Comparison of ENCODE assay signal across 25 cellular contexts in the genomic region with DNA sequence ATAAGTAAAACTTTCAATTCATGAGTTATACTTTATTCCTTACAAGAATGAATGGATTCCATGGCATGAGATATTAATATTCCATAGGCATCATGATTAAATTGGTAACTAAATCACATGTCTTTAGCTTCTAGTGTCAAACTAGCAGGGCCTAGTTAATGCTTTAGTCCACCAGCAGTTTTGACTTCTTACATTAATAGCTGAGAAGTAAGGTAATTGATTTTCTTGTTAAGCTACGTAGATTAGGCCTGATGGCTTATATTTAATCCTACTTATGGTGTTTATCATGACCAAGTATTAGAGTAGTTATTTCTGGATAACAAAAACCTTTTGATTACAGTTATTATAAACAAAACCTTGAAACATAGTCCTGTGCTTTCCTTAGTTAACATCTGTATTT.
A peak's percentile ranks its signal among the peaks of the same experiment; 100 is the strongest.
DNase-seq lines count a peak whose midpoint lies in the region; ATAC-seq and TF ChIP-seq lines count a peak whose summit lies in the region.
"Had no signal": no experiment of that assay in that cellular context is flagged by ENCODE, and none has a peak within 500 bp of the region (broad histone marks: within the 10 kb centered on the region; RNA-seq: fewer than 3 reads in every experiment).

No MANE protein-coding gene starts in this region.

- H3K9me3 Mint-ChIP-seq in brain, result peaks cover 3 to 11% (median 3%) of the 10 kb centered on the region in 5 experiments
- H3K9me3 Mint-ChIP-seq in type B pancreatic cell, result no peaks in the 10 kb centered on the region
- H3K9me3 Mint-ChIP-seq: activated naive CD8-positive, alpha-beta T cell treated with anti-CD3 and anti-CD28 coated beads for 36 hours; activated T-helper 1 cell treated with anti-CD3 and anti-CD28 coated beads, Interleukin-12 subunit alpha, Interleukin-12 subunit beta, Interleukin-2, Interleukin-4 antibody, amounts not matched to agents 30 ng/mL and 10 ng/mL and 1 ng/mL, durations not matched to agents 14 hours and 24 hours and 36 hours; CD8-positive, alpha-beta memory T cell; GM23338; stimulated activated memory B cell treated with anti-CD40 and anti-IgM and Interleukin-4, amounts not matched to agents 10 μg/mL and 1 μg/mL and 100 μg/mL, for 72 hours had no signal

- ATAC-seq in SK-N-SH treated with all-trans-retinoic acid at 6 μM for 48 hours, result no peak; the same call in 2 of the 3 replicates
- ATAC-seq in HG02623 (IDR thresholded peaks at IDR 0.05; ENCODE audit: unreplicated experiment), result no peak
- ATAC-seq: A549; activated CD8-positive, alpha-beta memory T cell treated with anti-CD3 and anti-CD28 coated beads, Interleukin-2, amount 10 ng/mL, durations not matched to agents 7 days and 5 days; gastrocnemius medialis; mucosa of descending colon; stimulated activated memory B cell treated with anti-CD40 and anti-IgM and Interleukin-4, amounts not matched to agents 10 μg/mL and 1 μg/mL and 100 μg/mL, for 72 hours had no signal

- H2BK12ac ChIP-seq in mesenchymal stem cell (ENCODE audit: low read length in 2 of 2), result no peak overlapping the region

- no peak overlapping the region for H4K91ac ChIP-seq in mesenchymal stem cell (ENCODE audit: low read length)

- no peak overlapping the region for H3K4ac ChIP-seq in mesenchymal stem cell (ENCODE audit: low read depth in 1 of 2, low read length in 2 of 2)

- no peak overlapping the region for H3K23ac ChIP-seq in mesenchymal stem cell (ENCODE audit: low read length in 2 of 2)

- H3K4me3 ChIP-seq in SK-N-SH (ENCODE audit: low read depth in 2 of 2, low read length in 1 of 2) (no peak overlapping the region), mesenchymal stem cell (ENCODE audit: insufficient read depth in 1 of 2, low read depth in 1 of 2, low read length in 2 of 2) (peak overlapping the region in 1 of 2 experiments; percentile 68)
- H3K4me3 ChIP-seq: A549, gastrocnemius medialis, GM23338, mucosa of descending colon, spleen had no signal

- H3K4me1 ChIP-seq in SK-N-SH (ENCODE audit: control insufficient read depth in 1 of 2, insufficient read depth in 2 of 2, low read depth in 1 of 2, low read length in 1 of 2), result peaks cover 43 to 64% of the 10 kb centered on the region in 2 experiments
- no peaks in the 10 kb centered on the region for H3K4me1 ChIP-seq in mesenchymal stem cell (ENCODE audit: control insufficient read depth, insufficient read depth, low read depth, low read length)
- H3K4me1 ChIP-seq: A549, gastrocnemius medialis, spleen had no signal

- H3K4me1 Mint-ChIP-seq in brain (peaks cover 78% of the 10 kb centered on the region), type B pancreatic cell (ENCODE audit: unreplicated experiment) (peaks cover 43% of the 10 kb centered on the region)
- H3K4me1 Mint-ChIP-seq: activated naive CD8-positive, alpha-beta T cell treated with anti-CD3 and anti-CD28 coated beads for 36 hours; CD8-positive, alpha-beta memory T cell had no signal

- H3K9me3 ChIP-seq in SK-N-SH (0 out of 2 replicates have a peak, but pooled peaks cover 2% of the 10 kb centered on the region), mesenchymal stem cell (ENCODE audit: control insufficient read depth, low read length) (peaks cover under 1% of the 10 kb centered on the region)
- H3K9me3 ChIP-seq: A549, gastrocnemius medialis, mucosa of descending colon, spleen had no signal

- no peak overlapping the region for H2BK15ac ChIP-seq in mesenchymal stem cell (ENCODE audit: low read depth, poor library complexity, severe bottlenecking)

- H3K4me2 ChIP-seq in SK-N-SH (peak overlapping the region; percentile 80), mesenchymal stem cell (ENCODE audit: low read length, poor library complexity, severe bottlenecking) (no peak overlapping the region)
- H3K4me2 ChIP-seq: A549 had no signal

- H2AK5ac ChIP-seq in mesenchymal stem cell (ENCODE audit: low read length, severe bottlenecking), result no peak overlapping the region

- no peak overlapping the region for H2BK5ac ChIP-seq in mesenchymal stem cell (ENCODE audit: low read depth, low read length, poor library complexity, severe bottlenecking)

- H3K4me3 Mint-ChIP-seq in brain (peak overlapping the region in 3 of 5 experiments; percentile 77 to 90 (median 78)), type B pancreatic cell (peak overlapping the region; percentile 91)
- H3K4me3 Mint-ChIP-seq: activated CD8-positive, alpha-beta memory T cell treated with anti-CD3 and anti-CD28 coated beads, Interleukin-2, amount 10 ng/mL, durations not matched to agents 7 days and 5 days; activated naive CD8-positive, alpha-beta T cell treated with anti-CD3 and anti-CD28 coated beads for 36 hours; activated T-helper 1 cell treated with anti-CD3 and anti-CD28 coated beads, Interleukin-12 subunit alpha, Interleukin-12 subunit beta, Interleukin-2, Interleukin-4 antibody, amounts not matched to agents 30 ng/mL and 10 ng/mL and 1 ng/mL, durations not matched to agents 14 hours and 24 hours and 36 hours; CD8-positive, alpha-beta memory T cell; stimulated activated memory B cell treated with anti-CD40 and anti-IgM and Interleukin-4, amounts not matched to agents 10 μg/mL and 1 μg/mL and 100 μg/mL, for 72 hours had no signal

- POLR2A ChIA-PET in SK-N-SH (lab: Yijun Ruan, JAX), result no interaction called here

- H3K36me3 ChIP-seq in SK-N-SH (replicated peaks in 1 of 2; ENCODE audit: control insufficient read depth in 1 of 2, insufficient read depth in 2 of 2, low read length in 1 of 2) (peaks cover 12 to 19% of the 10 kb centered on the region in 2 experiments), mesenchymal stem cell (ENCODE audit: control insufficient read depth in 1 of 2, insufficient read depth in 2 of 2, low read depth in 1 of 2, low read length in 2 of 2) (no peaks in the 10 kb centered on the region)
- H3K36me3 ChIP-seq: gastrocnemius medialis, spleen had no signal

- TF ChIP-seq RAD21 in SK-N-SH (IDR thresholded peaks at IDR 0.05; ENCODE audit: low read length), result no peak

- H3K27ac Mint-ChIP-seq in brain (peak overlapping the region; percentile 87 to 98 (median 97)), type B pancreatic cell (peak overlapping the region; percentile 90)
- H3K27ac Mint-ChIP-seq: activated CD8-positive, alpha-beta memory T cell treated with anti-CD3 and anti-CD28 coated beads, Interleukin-2, amount 10 ng/mL, durations not matched to agents 7 days and 5 days; activated naive CD8-positive, alpha-beta T cell treated with anti-CD3 and anti-CD28 coated beads for 36 hours; activated T-helper 1 cell treated with anti-CD3 and anti-CD28 coated beads, Interleukin-12 subunit alpha, Interleukin-12 subunit beta, Interleukin-2, Interleukin-4 antibody, amounts not matched to agents 30 ng/mL and 10 ng/mL and 1 ng/mL, durations not matched to agents 14 hours and 24 hours and 36 hours; stimulated activated memory B cell treated with anti-CD40 and anti-IgM and Interleukin-4, amounts not matched to agents 10 μg/mL and 1 μg/mL and 100 μg/mL, for 72 hours had no signal

- H2AFZ ChIP-seq in SK-N-SH (ENCODE audit: low read depth) (no peak overlapping the region), mesenchymal stem cell (ENCODE audit: low read depth, low read length) (no peak overlapping the region)
- H2AFZ ChIP-seq: GM23338 had no signal

- no peak overlapping the region for H4K8ac ChIP-seq in mesenchymal stem cell (ENCODE audit: low read length)

- H3K36me3 Mint-ChIP-seq in brain (peaks cover 18% of the 10 kb centered on the region), type B pancreatic cell (peaks cover 4% of the 10 kb centered on the region)
- H3K36me3 Mint-ChIP-seq: stimulated activated memory B cell treated with anti-CD40 and anti-IgM and Interleukin-4, amounts not matched to agents 10 μg/mL and 1 μg/mL and 100 μg/mL, for 72 hours had no signal

- H3K79me1 ChIP-seq in mesenchymal stem cell (replicated peaks; ENCODE audit: low read length, poor library complexity, severe bottlenecking), result peaks cover 8% of the 10 kb centered on the region

- no peaks in the 10 kb centered on the region for H4K20me1 ChIP-seq in SK-N-SH (ENCODE audit: insufficient read depth)

- no peak for TF ChIP-seq EP300 in SK-N-SH (IDR thresholded peaks at IDR 0.05; ENCODE audit: borderline replicate concordance in 1 of 2, low read depth in 1 of 2, low read length in 1 of 2)

- no peaks in the 10 kb centered on the region for H3K27me3 ChIP-seq in SK-N-SH (ENCODE audit: insufficient read depth)
- no peaks in the 10 kb centered on the region for H3K27me3 ChIP-seq in mesenchymal stem cell (ENCODE audit: control insufficient read depth in 1 of 2, insufficient read depth in 1 of 2, low read length in 2 of 2)
- H3K27me3 ChIP-seq: gastrocnemius medialis, spleen had no signal

- CTCF ChIA-PET in SK-N-SH (lab: Yijun Ruan, JAX), result interaction anchor here (0.9 to 2.1 kb wide), 8 partner anchors 11 to 257 kb away, joined by 3 to 10 read pairs (median 6); no protein-coding TSS in a partner anchor

- no peak overlapping the region for H3K14ac ChIP-seq in mesenchymal stem cell (ENCODE audit: low read length in 2 of 2)

- DNase-seq in SK-N-SH, result no peak
- DNase-seq in mesenchymal stem cell, result no peak
- no peak for DNase-seq in type B pancreatic cell (ENCODE audit: extremely low spot score, unreplicated experiment)
- DNase-seq in activated T-cell treated with anti-CD3 and anti-CD28 coated beads, Interleukin-2, amount 50 U/mL, for 1 hour, result no peak
- DNase-seq in effector CD4-positive, alpha-beta T cell, result no peak
- DNase-seq: activated CD4-positive, alpha-beta T cell treated with anti-CD3 and anti-CD28 coated beads, Interleukin-2, amount 50 U/mL, for 1 hour; activated CD8-positive, alpha-beta memory T cell treated with anti-CD3 and anti-CD28 coated beads, Interleukin-2, amount 10 ng/mL, durations not matched to agents 7 days and 5 days; activated naive CD8-positive, alpha-beta T cell treated with anti-CD3 and anti-CD28 coated beads for 36 hours; CD8-positive, alpha-beta memory T cell; gastrocnemius medialis; GF-D8; kidney; mucosa of descending colon; NCI-H1436; spleen; stimulated activated CD4-positive, alpha-beta T cell treated with anti-CD3 and anti-CD28 coated beads, Interleukin-2, amount 100 ng/mL, for 48 hours; T-helper 9 cell had no signal

- H3K9me2 ChIP-seq in SK-N-SH, result no peaks in the 10 kb centered on the region

- H2BK120ac ChIP-seq in mesenchymal stem cell (ENCODE audit: low read depth, low read length), result no peak overlapping the region

- H3K9ac ChIP-seq in SK-N-SH (peak overlapping the region; percentile 57; the same call in 1 of the 2 replicates), mesenchymal stem cell (ENCODE audit: low read length) (peak overlapping the region; percentile 87)

- WGBS in SK-N-SH (ENCODE audit: low lambda C conversion rate), result 70% methylated on average over 1 of the region's 1 CpG
- WGBS in mesenchymal stem cell, result no CpG with 5 or more reads among the region's 1 CpG

- H3K27me3 Mint-ChIP-seq in brain (no peaks in the 10 kb centered on the region), type B pancreatic cell (no peaks in the 10 kb centered on the region)
- H3K27me3 Mint-ChIP-seq: activated CD8-positive, alpha-beta memory T cell treated with anti-CD3 and anti-CD28 coated beads, Interleukin-2, amount 10 ng/mL, durations not matched to agents 7 days and 5 days; activated naive CD8-positive, alpha-beta T cell treated with anti-CD3 and anti-CD28 coated beads for 36 hours; CD8-positive, alpha-beta memory T cell; stimulated activated memory B cell treated with anti-CD40 and anti-IgM and Interleukin-4, amounts not matched to agents 10 μg/mL and 1 μg/mL and 100 μg/mL, for 72 hours had no signal

- TF ChIP-seq CTCF in SK-N-SH (IDR thresholded peaks at IDR 0.05) (no peak), brain (conservative IDR thresholded peaks at IDR 0.05) (no peak), type B pancreatic cell (conservative IDR thresholded peaks at IDR 0.05) (no peak)

- peaks cover 23% of the 10 kb centered on the region for H3F3A ChIP-seq in SK-N-SH (replicated peaks; ENCODE audit: insufficient read depth)

- peaks cover 82% of the 10 kb centered on the region for H3K79me2 ChIP-seq in SK-N-SH (ENCODE audit: insufficient read depth)

- no peak overlapping the region for H3K18ac ChIP-seq in mesenchymal stem cell (ENCODE audit: low read depth in 1 of 2, low read length in 2 of 2)

- H3K27ac ChIP-seq in SK-N-SH (ENCODE audit: low read depth in 2 of 2, low read length in 1 of 2) (peak overlapping the region; percentile 95), mesenchymal stem cell (ENCODE audit: low read length, poor library complexity, severe bottlenecking) (no peak overlapping the region)
- H3K27ac ChIP-seq: A549, epithelial cell of prostate, gastrocnemius medialis, spleen had no signal
